ENCODE assay signal across 8 cellular contexts in the genomic region with DNA sequence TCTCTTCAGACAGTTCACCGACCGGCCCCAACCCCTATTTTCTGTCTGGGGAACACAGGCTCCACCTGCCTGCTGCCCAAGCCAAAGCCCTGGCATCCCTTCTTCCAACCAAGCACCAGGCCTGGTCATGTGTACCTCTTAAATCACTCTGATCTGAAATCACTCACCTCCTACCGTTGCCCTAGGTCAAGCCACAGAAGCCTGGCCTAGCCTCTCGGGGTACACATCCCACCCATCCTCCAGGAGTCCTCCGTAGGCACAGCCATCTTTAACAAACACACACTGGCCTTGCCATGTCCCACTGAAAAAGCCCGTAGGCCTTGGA.
DNase-seq lines count a peak whose midpoint lies in the region; ATAC-seq, FAIRE-seq and TF ChIP-seq lines count a peak whose summit lies in the region.

No MANE protein-coding gene starts in this region.

- H3K27ac Mint-ChIP-seq in osteocyte (ENCODE audit: unreplicated experiment) (peak overlapping the region; percentile 95), Caco-2 (ENCODE audit: unreplicated experiment) (no peak overlapping the region)

- no peak overlapping the region for H3K4me3 Mint-ChIP-seq in osteocyte (ENCODE audit: unreplicated experiment)
- H3K4me3 Mint-ChIP-seq in Caco-2 (ENCODE audit: unreplicated experiment) = no peak overlapping the region

- H3K36me3 Mint-ChIP-seq in osteocyte (ENCODE audit: unreplicated experiment) = no peaks in the 10 kb centered on the region
- H3K36me3 Mint-ChIP-seq in Caco-2 (ENCODE audit: insufficient read depth, unreplicated experiment) = no peaks in the 10 kb centered on the region

- H3K4me1 ChIP-seq in duodenal mucosa (ENCODE audit: control insufficient read depth in 1 of 2, insufficient read depth in 2 of 2, low read length in 2 of 2) = peaks cover 25 to 35% of the 10 kb centered on the region in 2 donors
- H3K4me1 ChIP-seq in Caco-2 = no peaks in the 10 kb centered on the region

- H3K4me1 Mint-ChIP-seq in osteocyte (ENCODE audit: unreplicated experiment) (peaks cover 51% of the 10 kb centered on the region), Caco-2 (ENCODE audit: low read depth, unreplicated experiment) (peaks cover 7% of the 10 kb centered on the region)

- peak overlapping the region; percentile 68 for H3K27ac ChIP-seq in duodenal mucosa (ENCODE audit: low read depth, low read length)

- H3K36me3 ChIP-seq in duodenal mucosa (ENCODE audit: control insufficient read depth in 1 of 2, insufficient read depth in 2 of 2, low read length in 2 of 2) = no peaks in the 10 kb centered on the region
- no peaks in the 10 kb centered on the region for H3K36me3 ChIP-seq in Caco-2 (ENCODE audit: control insufficient read depth, insufficient read depth, low read length)

- H3K4me3 ChIP-seq in duodenal mucosa (ENCODE audit: low read depth in 1 of 2, low read length in 2 of 2) = no peak overlapping the region
- no peak overlapping the region for H3K4me3 ChIP-seq in Caco-2 (ENCODE audit: low read depth, low read length)

- H3K9me3 Mint-ChIP-seq in osteocyte (ENCODE audit: unreplicated experiment) = no peaks in the 10 kb centered on the region
- H3K9me3 Mint-ChIP-seq in Caco-2 (ENCODE audit: unreplicated experiment) = no peaks in the 10 kb centered on the region

- no peak for TF ChIP-seq CTCF in osteocyte (IDR thresholded peaks at IDR 0.05)
- TF ChIP-seq CTCF in Caco-2 (IDR thresholded peaks at IDR 0.05; ENCODE audit: insufficient read depth in 1 of 2, low read depth in 1 of 2, low read length in 1 of 2, severe bottlenecking in 1 of 2, unreplicated experiment in 1 of 2) = no peak

- CTCF ChIA-PET in Caco-2 (lab: Charles Lee) = no interaction called here

- no peaks in the 10 kb centered on the region for H3K27me3 Mint-ChIP-seq in osteocyte (ENCODE audit: unreplicated experiment)
- H3K27me3 Mint-ChIP-seq in Caco-2 (ENCODE audit: insufficient read depth, unreplicated experiment) = no peaks in the 10 kb centered on the region

- peak; percentile 5 for ATAC-seq in GM18498 (IDR thresholded peaks at IDR 0.05; ENCODE audit: unreplicated experiment)
- ATAC-seq in HG03460 (IDR thresholded peaks at IDR 0.05; ENCODE audit: unreplicated experiment) = peak; percentile 3
- no peak for ATAC-seq in GM18520 (IDR thresholded peaks at IDR 0.05; ENCODE audit: unreplicated experiment)

- BruUV-seq in Caco-2 (replicated peaks; lab: Mats Ljungman, UMichigan) = no TSS peak

- intact Hi-C loops in Caco-2 (cut with micrococcal nuclease; ENCODE audit: unreplicated experiment) = no loop called here

- H3K9me3 ChIP-seq in duodenal mucosa (ENCODE audit: control insufficient read depth in 1 of 2, low read length in 2 of 2) (no peaks in the 10 kb centered on the region), Caco-2 (no peaks in the 10 kb centered on the region)

- H3K27me3 ChIP-seq in duodenal mucosa (ENCODE audit: control insufficient read depth in 1 of 2, insufficient read depth in 2 of 2, low read length in 2 of 2) (no peaks in the 10 kb centered on the region), Caco-2 (replicated peaks; ENCODE audit: control insufficient read depth, insufficient read depth, low read length) (no peaks in the 10 kb centered on the region)

- H3K9ac ChIP-seq in duodenal mucosa (ENCODE audit: low read depth in 1 of 2, low read length in 2 of 2) = peak overlapping the region in 1 of 2 donors; percentile 35

- no peak for FAIRE-seq in frontal cortex (lab: Jason Lieb, UNC)

- POLR2A ChIA-PET in Caco-2 (lab: Charles Lee) = no interaction called here

- no peak for DNase-seq in osteocyte (ENCODE audit: extremely low spot score, unreplicated experiment)
- no peak for DNase-seq in Caco-2
- DNase-seq in frontal cortex (ENCODE audit: low spot score in 2 of 2) = no peak
- DNase-seq in mucosa of gallbladder (ENCODE audit: low spot score) = no peak
